26 cellular contexts compared by ENCODE assay signal in the genomic region with DNA sequence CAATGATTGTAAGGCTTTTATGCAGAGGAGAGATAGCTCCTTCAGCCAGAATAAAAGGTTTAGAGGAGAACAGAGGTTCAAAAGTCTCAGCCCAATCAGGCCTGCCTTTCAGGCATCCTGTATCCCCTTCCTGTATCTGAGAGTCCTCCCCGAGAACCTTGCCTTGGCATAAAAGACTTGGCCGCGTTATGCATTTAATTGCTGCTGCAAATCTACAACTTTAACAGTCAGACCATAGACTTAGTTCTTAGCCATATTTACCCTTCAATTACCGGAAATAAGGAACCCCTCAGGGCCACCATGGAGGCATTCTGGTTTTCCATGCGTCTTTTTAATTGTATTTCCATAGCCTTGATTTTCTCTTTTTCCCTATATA. TPM values are rescaled to one million over a fixed set of nuclear protein-coding genes. Genes with fewer than 3 reads are reported as not detected.
A peak's percentile ranks its signal among the peaks of the same experiment; 100 is the strongest.
DNase-seq lines count a peak whose midpoint lies in the region; ATAC-seq and TF ChIP-seq lines count a peak whose summit lies in the region.
"Had no signal": no experiment of that assay in that cellular context is flagged by ENCODE, and none has a peak within 500 bp of the region (broad histone marks: within the 10 kb centered on the region; RNA-seq: fewer than 3 reads in every experiment).

No MANE protein-coding gene starts in this region.

- no peaks in the 10 kb centered on the region for H4K20me1 ChIP-seq in smooth muscle cell (ENCODE audit: low read depth)

- H3K9ac ChIP-seq in HUES48 (ENCODE audit: low read depth, low read length) = no peak overlapping the region; the same call in 1 of the 2 replicates
- H3K9ac ChIP-seq in SK-N-MC (ENCODE audit: insufficient read length) = no peak overlapping the region
- peak overlapping the region; percentile 66 for H3K9ac ChIP-seq in mesenchymal stem cell (ENCODE audit: low read length)
- H3K9ac ChIP-seq in smooth muscle cell (ENCODE audit: low read depth) = peak overlapping the region; percentile 51

- H3K23ac ChIP-seq in mesenchymal stem cell (ENCODE audit: low read length in 2 of 2) = no peak overlapping the region

- no peak for DNase-seq in SK-N-MC (ENCODE audit: low read depth, low spot score)
- DNase-seq in mesenchymal stem cell = no peak
- DNase-seq in smooth muscle cell (lab: John Stamatoyannopoulos, UW; ENCODE audit: unreplicated experiment) = no peak
- DNase-seq in stimulated activated effector memory CD8-positive, alpha-beta T cell treated with anti-CD3 and anti-CD28 coated beads, Interleukin-12 subunit alpha, Interleukin-12 subunit beta, amount 100 ng/mL, for 72 hours (ENCODE audit: low spot score in 2 of 2) = no peak
- no peak for DNase-seq in NCI-H1436 treated with DMSO at 0.1 percent for 48 hours (lab: John Stamatoyannopoulos, UW)
- no peak for DNase-seq in RKO (ENCODE audit: low spot score)
- DNase-seq: AML-193; CD8-positive, alpha-beta memory T cell; cerebellar nuclear complex; gastrocnemius medialis; GF-D8; hypothalamus; left ventricle myocardium inferior; NCI-H1048; NCI-H187 treated with DMSO at 0.1 percent for 48 hours; sigmoid colon; stimulated activated CD8-positive, alpha-beta memory T cell treated with anti-CD3 and anti-CD28 coated beads, Interleukin-4, amount 100 ng/mL, for 48 hours; T-helper 9 cell had no signal

- peak overlapping the region; percentile 7 for H4K91ac ChIP-seq in mesenchymal stem cell (ENCODE audit: low read length)

- no peaks in the 10 kb centered on the region for H3K36me3 Mint-ChIP-seq in stimulated activated effector memory CD8-positive, alpha-beta T cell treated with anti-CD3 and anti-CD28 coated beads, Interleukin-12 subunit alpha, Interleukin-12 subunit beta, amount 100 ng/mL, for 72 hours
- H3K36me3 Mint-ChIP-seq: activated naive CD4-positive, alpha-beta T cell treated with anti-CD3 and anti-CD28 coated beads, Interleukin-2, amount 50 U/mL, for 72 hours; CD8-positive, alpha-beta memory T cell had no signal

- H3K27me3 ChIP-seq in HUES48 (ENCODE audit: control insufficient read depth, insufficient read depth, low read length) (no peaks in the 10 kb centered on the region; the same call in 1 of the 2 replicates), mesenchymal stem cell (ENCODE audit: control insufficient read depth in 1 of 2, insufficient read depth in 1 of 2, low read length in 2 of 2) (no peaks in the 10 kb centered on the region), smooth muscle cell (ENCODE audit: low read depth) (no peaks in the 10 kb centered on the region)
- H3K27me3 ChIP-seq: ascending aorta, gastrocnemius medialis, sigmoid colon, tibial nerve had no signal

- peaks cover 14% of the 10 kb centered on the region for H3F3A ChIP-seq in smooth muscle cell (ENCODE audit: low read depth)

- H3K4me3 ChIP-seq in HUES48 (ENCODE audit: low read depth, low read length) (no peak overlapping the region), SK-N-MC (0 out of 2 replicates have a peak overlapping the region, but pooled peaks have one; percentile 4), mesenchymal stem cell (ENCODE audit: insufficient read depth in 1 of 2, low read depth in 1 of 2, low read length in 2 of 2) (no peak overlapping the region), smooth muscle cell (no peak overlapping the region)
- H3K4me3 ChIP-seq: ascending aorta, gastrocnemius medialis, left ventricle myocardium inferior, prostate gland, sigmoid colon, tibial nerve had no signal

- no peak overlapping the region for H2AFZ ChIP-seq in mesenchymal stem cell (ENCODE audit: low read depth, low read length)
- no peak overlapping the region for H2AFZ ChIP-seq in smooth muscle cell (ENCODE audit: low read depth)

- no peaks in the 10 kb centered on the region for H3K9me3 Mint-ChIP-seq in stimulated activated effector memory CD8-positive, alpha-beta T cell treated with anti-CD3 and anti-CD28 coated beads, Interleukin-12 subunit alpha, Interleukin-12 subunit beta, amount 100 ng/mL, for 72 hours
- H3K9me3 Mint-ChIP-seq: activated naive CD4-positive, alpha-beta T cell treated with anti-CD3 and anti-CD28 coated beads, Interleukin-2, amount 50 U/mL, for 72 hours; activated T-helper 1 cell treated with anti-CD3 and anti-CD28 coated beads, Interleukin-12 subunit alpha, Interleukin-12 subunit beta, Interleukin-2, Interleukin-4 antibody, amounts not matched to agents 30 ng/mL and 10 ng/mL and 1 ng/mL, durations not matched to agents 14 hours and 24 hours and 36 hours; CD8-positive, alpha-beta memory T cell; neural crest cell had no signal

- H3K79me2 ChIP-seq in smooth muscle cell (ENCODE audit: low read depth) = no peaks in the 10 kb centered on the region

- no peak overlapping the region for H3K4me3 Mint-ChIP-seq in stimulated activated effector memory CD8-positive, alpha-beta T cell treated with anti-CD3 and anti-CD28 coated beads, Interleukin-12 subunit alpha, Interleukin-12 subunit beta, amount 100 ng/mL, for 72 hours
- H3K4me3 Mint-ChIP-seq: activated T-helper 1 cell treated with anti-CD3 and anti-CD28 coated beads, Interleukin-12 subunit alpha, Interleukin-12 subunit beta, Interleukin-2, Interleukin-4 antibody, amounts not matched to agents 30 ng/mL and 10 ng/mL and 1 ng/mL, durations not matched to agents 14 hours and 24 hours and 36 hours; CD8-positive, alpha-beta memory T cell; neural crest cell had no signal

- H2BK5ac ChIP-seq in mesenchymal stem cell (ENCODE audit: low read depth, low read length, poor library complexity, severe bottlenecking) = peak overlapping the region; percentile 83

- peaks cover 11% of the 10 kb centered on the region for H3K4me1 Mint-ChIP-seq in stimulated activated effector memory CD8-positive, alpha-beta T cell treated with anti-CD3 and anti-CD28 coated beads, Interleukin-12 subunit alpha, Interleukin-12 subunit beta, amount 100 ng/mL, for 72 hours
- H3K4me1 Mint-ChIP-seq: CD8-positive, alpha-beta memory T cell; neural crest cell had no signal

- H3K79me1 ChIP-seq in mesenchymal stem cell (replicated peaks; ENCODE audit: low read length, poor library complexity, severe bottlenecking) = no peaks in the 10 kb centered on the region

- H3K4me2 ChIP-seq in mesenchymal stem cell (ENCODE audit: low read length, poor library complexity, severe bottlenecking) (no peak overlapping the region), smooth muscle cell (no peak overlapping the region)

- WGBS in mesenchymal stem cell = 90% methylated on average over 4 of the region's 5 CpGs
- 92% methylated on average over 5 of the region's 5 CpGs for WGBS in smooth muscle cell (ENCODE audit: low lambda C conversion rate)

- H3K14ac ChIP-seq in mesenchymal stem cell (ENCODE audit: low read length in 2 of 2) = no peak overlapping the region

- no peak overlapping the region for H2BK15ac ChIP-seq in mesenchymal stem cell (ENCODE audit: low read depth, poor library complexity, severe bottlenecking)

- peak overlapping the region; percentile 38 for H2AK5ac ChIP-seq in mesenchymal stem cell (ENCODE audit: low read length, severe bottlenecking)

- H3K9me3 ChIP-seq in HUES48 (ENCODE audit: control insufficient read depth, insufficient read depth, low read length) (no peaks in the 10 kb centered on the region), SK-N-MC (ENCODE audit: low read depth, low read length) (no peaks in the 10 kb centered on the region), mesenchymal stem cell (ENCODE audit: control insufficient read depth, low read length) (no peaks in the 10 kb centered on the region), smooth muscle cell (replicated peaks; ENCODE audit: low read depth) (no peaks in the 10 kb centered on the region)
- H3K9me3 ChIP-seq: ascending aorta, gastrocnemius medialis, left ventricle myocardium inferior, prostate gland, sigmoid colon, tibial nerve had no signal

- H2BK12ac ChIP-seq in mesenchymal stem cell (ENCODE audit: low read length in 2 of 2) = peak overlapping the region in 1 of 2 experiments; percentile 38

- H3K27ac ChIP-seq in HUES48 (ENCODE audit: low read depth, low read length) (peak overlapping the region; percentile 48), SK-N-MC (peak overlapping the region; percentile 48; the same call in 1 of the 2 replicates), mesenchymal stem cell (ENCODE audit: low read length, poor library complexity, severe bottlenecking) (peak overlapping the region; percentile 84), smooth muscle cell (ENCODE audit: low read depth) (peak overlapping the region; percentile 94)
- H3K27ac ChIP-seq: ascending aorta, gastrocnemius medialis, left ventricle myocardium inferior, prostate gland, sigmoid colon, tibial nerve had no signal

- ATAC-seq in stimulated activated effector memory CD8-positive, alpha-beta T cell treated with anti-CD3 and anti-CD28 coated beads, Interleukin-12 subunit alpha, Interleukin-12 subunit beta, amount 100 ng/mL, for 72 hours = no peak
- ATAC-seq: activated naive CD4-positive, alpha-beta T cell treated with anti-CD3 and anti-CD28 coated beads, Interleukin-2, amount 50 U/mL, for 72 hours; gastrocnemius medialis had no signal

- no peak for TF ChIP-seq CTCF in smooth muscle cell (IDR thresholded peaks at IDR 0.05; ENCODE audit: borderline replicate concordance, insufficient read depth, poor library complexity, severe bottlenecking)

- H3K36me3 ChIP-seq in HUES48 (ENCODE audit: control insufficient read depth, insufficient read depth, low read length) (no peaks in the 10 kb centered on the region), SK-N-MC (ENCODE audit: insufficient read depth, low read length) (no peaks in the 10 kb centered on the region), mesenchymal stem cell (ENCODE audit: control insufficient read depth in 1 of 2, insufficient read depth in 2 of 2, low read depth in 1 of 2, low read length in 2 of 2) (no peaks in the 10 kb centered on the region), smooth muscle cell (ENCODE audit: low read depth) (no peaks in the 10 kb centered on the region)
- H3K36me3 ChIP-seq: ascending aorta, gastrocnemius medialis, left ventricle myocardium inferior, prostate gland, sigmoid colon, tibial nerve had no signal

- peak overlapping the region; percentile 55 for H2BK120ac ChIP-seq in mesenchymal stem cell (ENCODE audit: low read depth, low read length)

- no peak overlapping the region for H4K8ac ChIP-seq in mesenchymal stem cell (ENCODE audit: low read length)

- no peak overlapping the region for H3K27ac Mint-ChIP-seq in stimulated activated effector memory CD8-positive, alpha-beta T cell treated with anti-CD3 and anti-CD28 coated beads, Interleukin-12 subunit alpha, Interleukin-12 subunit beta, amount 100 ng/mL, for 72 hours
- H3K27ac Mint-ChIP-seq: activated naive CD4-positive, alpha-beta T cell treated with anti-CD3 and anti-CD28 coated beads, Interleukin-2, amount 50 U/mL, for 72 hours; activated T-helper 1 cell treated with anti-CD3 and anti-CD28 coated beads, Interleukin-12 subunit alpha, Interleukin-12 subunit beta, Interleukin-2, Interleukin-4 antibody, amounts not matched to agents 30 ng/mL and 10 ng/mL and 1 ng/mL, durations not matched to agents 14 hours and 24 hours and 36 hours; CD8-positive, alpha-beta memory T cell had no signal

- H3K4me1 ChIP-seq in HUES48 (ENCODE audit: control insufficient read depth, insufficient read depth, low read length) (peaks cover 15% of the 10 kb centered on the region), mesenchymal stem cell (ENCODE audit: control insufficient read depth, insufficient read depth, low read depth, low read length) (peaks cover 8% of the 10 kb centered on the region), smooth muscle cell (ENCODE audit: low read depth) (peaks cover 13% of the 10 kb centered on the region)
- H3K4me1 ChIP-seq: ascending aorta, gastrocnemius medialis, left ventricle myocardium inferior, prostate gland, sigmoid colon had no signal

- H3K4ac ChIP-seq in mesenchymal stem cell (ENCODE audit: low read depth in 1 of 2, low read length in 2 of 2) = peak overlapping the region in 1 of 2 experiments; percentile 46

- no peak overlapping the region for H3K18ac ChIP-seq in mesenchymal stem cell (ENCODE audit: low read depth in 1 of 2, low read length in 2 of 2)

RNA-seq across cellular contexts. Expression of a gene that starts 18.3 kb away (rescaled TPM):
- polyA plus RNA-seq in mesenchymal stem cell (2013, experiment 1 of 2) = 20.4 TPM
- 19.0 TPM for polyA plus RNA-seq in mesenchymal stem cell (2013, experiment 2 of 2)
- 13.8 and 19.8 TPM in 2 replicates for total RNA-seq in smooth muscle cell
- 15.4 and 19.5 TPM in 2 replicates for polyA plus RNA-seq in smooth muscle cell
- total RNA-seq: HepG2 had no signal
- polyA plus RNA-seq: HepG2 had no signal

RNA-seq across cellular contexts. Expression of a gene that starts 58.6 kb away (rescaled TPM):
- polyA plus RNA-seq in mesenchymal stem cell (2013, experiment 1 of 2) = 51.3 TPM
- 51.0 TPM for polyA plus RNA-seq in mesenchymal stem cell (2013, experiment 2 of 2)
- 51.5 and 71.0 TPM in 2 replicates for total RNA-seq in smooth muscle cell
- 39.9 and 69.9 TPM in 2 replicates for polyA plus RNA-seq in smooth muscle cell
- polyA plus RNA-seq: CD8-positive, alpha-beta memory T cell had no signal

Comparison
In these comparisons a context has a peak if more than half of its experiments do, and no peak if none do; other contexts are left out.
1. H3K9ac ChIP-seq: peak in mesenchymal stem cell (single experiment) and smooth muscle cell (single experiment); none in HUES48 (single experiment) and SK-N-MC (single experiment).
2. Peak in every context shown above with its lines, with median percentiles within 50 percentile points of each other: H3K27ac ChIP-seq.